Comparison of ENCODE assay signal across 15 cellular contexts in genomic region chr17:17702821-17703607, GRCh38. TPM values are rescaled to one million over a fixed set of nuclear protein-coding genes. Genes with fewer than 3 reads are reported as not detected.
A peak's percentile ranks its signal among the peaks of the same experiment; 100 is the strongest.
DNase-seq lines count a peak whose midpoint lies in the region; ATAC-seq and TF ChIP-seq lines count a peak whose summit lies in the region.
"Had no signal": no experiment of that assay in that cellular context is flagged by ENCODE, and none has a peak within 500 bp of the region (broad histone marks: within the 10 kb centered on the region; RNA-seq: fewer than 3 reads in every experiment).

No MANE protein-coding gene starts in this region.

- no peak for DNase-seq in brain microvascular endothelial cell
- DNase-seq in osteoblast (ENCODE audit: insufficient read length, low spot score, missing footprints), result peak; percentile 84
- DNase-seq in cerebellar nuclear complex (lab: John Stamatoyannopoulos, UW), result no peak
- DNase-seq in NCI-H187 (lab: John Stamatoyannopoulos, UW), result no peak
- no peak for DNase-seq in HUDEP-2 (lab: John Stamatoyannopoulos, UW; ENCODE audit: unreplicated experiment in 76 of 76)
- DNase-seq in aorta, result no peak
- DNase-seq: activated CD8-positive, alpha-beta T cell treated with anti-CD3 and anti-CD28 coated beads for 36 hours; DMS53; Kasumi-1; NCI-H146; PC-3; stimulated activated naive CD8-positive, alpha-beta T cell treated with anti-CD3 and anti-CD28 coated beads, Interleukin-15, Interleukin-2, amounts not matched to agents 100 U/mL and 50 U/mL, for 24 hours had no signal

- no peak overlapping the region for H3K9ac ChIP-seq in iPS-15b (ENCODE audit: low read depth, low read length)

- H4K20me1 ChIP-seq in osteoblast (ENCODE audit: insufficient read depth, low read length), result peaks cover 46% of the 10 kb centered on the region

- no peak for ATAC-seq in aorta (ENCODE audit: low FRiP score)
- ATAC-seq: activated CD8-positive, alpha-beta T cell treated with anti-CD3 and anti-CD28 coated beads for 36 hours; PC-3; stimulated activated naive CD8-positive, alpha-beta T cell treated with anti-CD3 and anti-CD28 coated beads, Interleukin-15, Interleukin-2, amounts not matched to agents 100 U/mL and 50 U/mL, for 24 hours had no signal

- 90 to 91% methylated on average over 15 of the region's 15 CpGs for WGBS in aorta, 2 donors

- TF ChIP-seq CTCF in HEK293 (tag by site-specific recombination; IDR thresholded peaks at IDR 0.05) (no peak), brain microvascular endothelial cell (IDR thresholded peaks at IDR 0.05; ENCODE audit: low read depth, low read length, missing control alignments) (peak; percentile 13), osteoblast (IDR thresholded peaks at IDR 0.05; ENCODE audit: extremely low read depth, low read depth, low read length) (no peak)

- POLR2A ChIA-PET in HEK293 (lab: Yijun Ruan, JAX), result no interaction called here

- H3K4me2 ChIP-seq in osteoblast (ENCODE audit: insufficient read depth, low read length), result no peak overlapping the region

- H3K36me3 ChIP-seq in HEK293 (ENCODE audit: control insufficient read depth in 2 of 2, insufficient read depth in 1 of 2, low read length in 2 of 2) (peaks cover 4 to 6% of the 10 kb centered on the region in 2 experiments; a peak in 2 of 3 replicates), brain microvascular endothelial cell (replicated peaks) (no peaks in the 10 kb centered on the region), iPS-15b (ENCODE audit: control insufficient read depth, insufficient read depth, low read length) (no peaks in the 10 kb centered on the region), osteoblast (ENCODE audit: insufficient read depth, low read length) (no peaks in the 10 kb centered on the region), aorta (ENCODE audit: control insufficient read depth in 1 of 2, insufficient read depth in 2 of 2, low read length in 1 of 2) (no peaks in the 10 kb centered on the region)
- H3K36me3 ChIP-seq: pancreas had no signal

- H2AFZ ChIP-seq in osteoblast (ENCODE audit: low read length), result no peak overlapping the region

- CTCF ChIA-PET in HEK293 (lab: Yijun Ruan, JAX), result interaction anchor here (1.7 kb wide), 1 partner anchor 23 kb away, joined by 3 read pairs; no protein-coding TSS in a partner anchor

- intact Hi-C loops in aorta (cut with DNase I), result no loop called here

- H3K27ac ChIP-seq in HEK293 (ENCODE audit: extremely low read depth, low read depth, low read length), result no peak overlapping the region
- H3K27ac ChIP-seq in brain microvascular endothelial cell, result no peak overlapping the region
- no peak overlapping the region for H3K27ac ChIP-seq in osteoblast (ENCODE audit: low read depth, low read length)
- no peak overlapping the region for H3K27ac ChIP-seq in aorta (ENCODE audit: low read depth in 1 of 2, low read length in 2 of 2)

- peaks cover 97% of the 10 kb centered on the region for H3K79me2 ChIP-seq in osteoblast (ENCODE audit: insufficient read depth, low read length)

- H3K4me3 ChIP-seq in HEK293 (ENCODE audit: low read depth, low read length) (no peak overlapping the region), brain microvascular endothelial cell (ENCODE audit: low read depth, low read length) (no peak overlapping the region), iPS-15b (ENCODE audit: low read depth, low read length) (peak overlapping the region; percentile 22), osteoblast (ENCODE audit: insufficient read depth, low read length) (no peak overlapping the region), aorta (ENCODE audit: low read length in 2 of 2) (no peak overlapping the region)
- H3K4me3 ChIP-seq: pancreas had no signal

- H3K4me1 ChIP-seq in HEK293 (ENCODE audit: control insufficient read depth, insufficient read depth, low read length) (peaks cover 12% of the 10 kb centered on the region), iPS-15b (ENCODE audit: control insufficient read depth, insufficient read depth, low read length) (peaks cover 15% of the 10 kb centered on the region), osteoblast (ENCODE audit: insufficient read depth, low read length) (peaks cover 36% of the 10 kb centered on the region), aorta (ENCODE audit: control insufficient read depth in 1 of 2, insufficient read depth in 2 of 2, low read length in 2 of 2) (no peaks in the 10 kb centered on the region)

- in situ Hi-C loops in brain microvascular endothelial cell (cut with HindIII; ENCODE audit: low pct_ligation_motif_present, low sequenced_read_pairs), result no loop called here

- H3K9me3 ChIP-seq in HEK293 (ENCODE audit: control insufficient read depth, insufficient read depth, low read depth, low read length) (no peaks in the 10 kb centered on the region), iPS-15b (ENCODE audit: control insufficient read depth, insufficient read depth, low read length) (no peaks in the 10 kb centered on the region), osteoblast (ENCODE audit: low read depth, low read length) (no peaks in the 10 kb centered on the region), aorta (ENCODE audit: control insufficient read depth, low read length) (no peaks in the 10 kb centered on the region)
- H3K9me3 ChIP-seq: pancreas had no signal

- H3K27me3 ChIP-seq in brain microvascular endothelial cell (replicated peaks) (no peaks in the 10 kb centered on the region), iPS-15b (ENCODE audit: control insufficient read depth, insufficient read depth, low read length) (peaks cover 96% of the 10 kb centered on the region), osteoblast (ENCODE audit: insufficient read depth, low read length) (no peaks in the 10 kb centered on the region), aorta (ENCODE audit: control insufficient read depth in 1 of 2, insufficient read depth in 2 of 2, low read length in 1 of 2) (no peaks in the 10 kb centered on the region)
- H3K27me3 ChIP-seq: pancreas had no signal

TF ChIP-seq in HEK293, 187 proteins besides CTCF, POLR2A, EP300 and RAD21 (continues in another document):
- TF ChIP-seq, protein P1, sequence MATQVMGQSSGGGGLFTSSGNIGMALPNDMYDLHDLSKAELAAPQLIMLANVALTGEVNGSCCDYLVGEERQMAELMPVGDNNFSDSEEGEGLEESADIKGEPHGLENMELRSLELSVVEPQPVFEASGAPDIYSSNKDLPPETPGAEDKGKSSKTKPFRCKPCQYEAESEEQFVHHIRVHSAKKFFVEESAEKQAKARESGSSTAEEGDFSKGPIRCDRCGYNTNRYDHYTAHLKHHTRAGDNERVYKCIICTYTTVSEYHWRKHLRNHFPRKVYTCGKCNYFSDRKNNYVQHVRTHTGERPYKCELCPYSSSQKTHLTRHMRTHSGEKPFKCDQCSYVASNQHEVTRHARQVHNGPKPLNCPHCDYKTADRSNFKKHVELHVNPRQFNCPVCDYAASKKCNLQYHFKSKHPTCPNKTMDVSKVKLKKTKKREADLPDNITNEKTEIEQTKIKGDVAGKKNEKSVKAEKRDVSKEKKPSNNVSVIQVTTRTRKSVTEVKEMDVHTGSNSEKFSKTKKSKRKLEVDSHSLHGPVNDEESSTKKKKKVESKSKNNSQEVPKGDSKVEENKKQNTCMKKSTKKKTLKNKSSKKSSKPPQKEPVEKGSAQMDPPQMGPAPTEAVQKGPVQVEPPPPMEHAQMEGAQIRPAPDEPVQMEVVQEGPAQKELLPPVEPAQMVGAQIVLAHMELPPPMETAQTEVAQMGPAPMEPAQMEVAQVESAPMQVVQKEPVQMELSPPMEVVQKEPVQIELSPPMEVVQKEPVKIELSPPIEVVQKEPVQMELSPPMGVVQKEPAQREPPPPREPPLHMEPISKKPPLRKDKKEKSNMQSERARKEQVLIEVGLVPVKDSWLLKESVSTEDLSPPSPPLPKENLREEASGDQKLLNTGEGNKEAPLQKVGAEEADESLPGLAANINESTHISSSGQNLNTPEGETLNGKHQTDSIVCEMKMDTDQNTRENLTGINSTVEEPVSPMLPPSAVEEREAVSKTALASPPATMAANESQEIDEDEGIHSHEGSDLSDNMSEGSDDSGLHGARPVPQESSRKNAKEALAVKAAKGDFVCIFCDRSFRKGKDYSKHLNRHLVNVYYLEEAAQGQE (tag by site-specific recombination; IDR thresholded peaks at IDR 0.05), result peak; percentile 87
- TF ChIP-seq ZNF362 (tag by site-specific recombination; IDR thresholded peaks at IDR 0.05) (no peak), ZNF19 (tag by site-specific recombination; IDR thresholded peaks at IDR 0.05; ENCODE audit: low read depth) (no peak), ZNF24 (tag by site-specific recombination; IDR thresholded peaks at IDR 0.05) (no peak), ZNF140 (tag by site-specific recombination; IDR thresholded peaks at IDR 0.05) (no peak), ZFP41 (tag by site-specific recombination; IDR thresholded peaks at IDR 0.05; ENCODE audit: borderline replicate concordance) (no peak), ZNF830 (tag by site-specific recombination; IDR thresholded peaks at IDR 0.05; ENCODE audit: low read depth) (no peak), KLF9 (tag by site-specific recombination; IDR thresholded peaks at IDR 0.05; ENCODE audit: low read depth) (no peak), GLI4 (tag by site-specific recombination; IDR thresholded peaks at IDR 0.05) (no peak), ZNF16 (tag by site-specific recombination; IDR thresholded peaks at IDR 0.05; ENCODE audit: low read depth) (no peak), ZNF664 (tag by site-specific recombination; IDR thresholded peaks at IDR 0.05) (peak; percentile 95), ZNF639 (tag by site-specific recombination; IDR thresholded peaks at IDR 0.05) (no peak), ZNF10 (tag by site-specific recombination; IDR thresholded peaks at IDR 0.05) (no peak)

RNA-seq across cellular contexts. Expression of gene RAI1, which starts 21.8 kb away (rescaled TPM):
- total RNA-seq in osteoblast, result 14.4 and 15.6 TPM in 2 replicates
- total RNA-seq in aorta, result 10 to 100 TPM; 23.9 to 35.8 TPM
- polyA plus RNA-seq in aorta, result 1 to 10 TPM; 2.0 to 7.0 TPM
